Comparison of ENCODE assay signal across 8 cellular contexts in genomic region chr14:73728106-73729014, GRCh38. TPM values are rescaled to one million over a fixed set of nuclear protein-coding genes. Genes with fewer than 3 reads are reported as not detected.
DNase-seq lines count a peak whose midpoint lies in the region; ATAC-seq lines count a peak whose summit lies in the region.

No MANE protein-coding gene starts in this region.

- no peak overlapping the region for H3K4me3 Mint-ChIP-seq in activated CD4-positive, alpha-beta memory T cell treated with anti-CD3 and anti-CD28 coated beads for 36 hours

- H3K36me3 Mint-ChIP-seq in activated CD4-positive, alpha-beta memory T cell treated with anti-CD3 and anti-CD28 coated beads for 36 hours, result peaks cover 60% of the 10 kb centered on the region

- H3K27me3 Mint-ChIP-seq in activated CD4-positive, alpha-beta memory T cell treated with anti-CD3 and anti-CD28 coated beads for 36 hours, result no peaks in the 10 kb centered on the region

- peak; percentile 86 for DNase-seq in DMS153 treated with DMSO at 0.1 percent for 48 hours (lab: John Stamatoyannopoulos, UW; ENCODE audit: unreplicated experiment)
- peak; percentile 86 for DNase-seq in NCI-H82 treated with DMSO at 0.1 percent for 48 hours (lab: John Stamatoyannopoulos, UW; ENCODE audit: unreplicated experiment)
- peak; percentile 90 for DNase-seq in activated CD4-positive, alpha-beta memory T cell treated with anti-CD3 and anti-CD28 coated beads for 36 hours
- DNase-seq in ecto neural progenitor cell (ENCODE audit: low spot score), result peak; percentile 89
- peak; percentile 84 to 89 for DNase-seq in lung microvascular endothelial cell (ENCODE audit: low read depth in 2 of 2)
- DNase-seq in stimulated activated CD4-positive, alpha-beta T cell treated with anti-CD3 and anti-CD28 coated beads, TNF-alpha, amount 100 ng/mL, for 48 hours (ENCODE audit: low read depth in 3 of 3), result peak; percentile 63 to 93 (median 84)

- H3K9me3 Mint-ChIP-seq in activated CD4-positive, alpha-beta memory T cell treated with anti-CD3 and anti-CD28 coated beads for 36 hours, result no peaks in the 10 kb centered on the region

- intact Hi-C loops in activated CD4-positive, alpha-beta memory T cell treated with anti-CD3 and anti-CD28 coated beads for 36 hours (cut with micrococcal nuclease), result loop anchor here (1.0 kb wide), 2 partner anchors 30 to 97 kb away; no protein-coding TSS in a partner anchor

- ATAC-seq in HG02798 (IDR thresholded peaks at IDR 0.05; ENCODE audit: poor library complexity, unreplicated experiment) (peak; percentile 59), GM18520 (IDR thresholded peaks at IDR 0.05; ENCODE audit: unreplicated experiment) (no peak)

- POLR2A ChIA-PET in activated CD4-positive, alpha-beta memory T cell treated with anti-CD3 and anti-CD28 coated beads for 36 hours (lab: Charles Lee), result interaction anchor here (0.6 to 2.4 kb wide), 5 partner anchors 10 to 123 kb away, joined by 3 to 13 read pairs (median 3); partner anchors contain the start of gene PTGR2

- peaks cover 39% of the 10 kb centered on the region for H3K4me1 Mint-ChIP-seq in activated CD4-positive, alpha-beta memory T cell treated with anti-CD3 and anti-CD28 coated beads for 36 hours (ENCODE audit: low read depth)

- CTCF ChIA-PET in activated CD4-positive, alpha-beta memory T cell treated with anti-CD3 and anti-CD28 coated beads for 36 hours (lab: Charles Lee), result interaction anchor here (0.6 to 9.4 kb wide), 42 partner anchors 8 to 592 kb away, joined by 3 to 181 read pairs (median 6); partner anchors contain the start of gene ZNF410

- peak overlapping the region; percentile 78 for H3K27ac Mint-ChIP-seq in activated CD4-positive, alpha-beta memory T cell treated with anti-CD3 and anti-CD28 coated beads for 36 hours

RNA-seq across cellular contexts. Expression of gene PNMA1, which starts 14.2 kb away (rescaled TPM):
- 10 to 100 TPM; 28.2 to 28.3 TPM for total RNA-seq in activated CD4-positive, alpha-beta memory T cell treated with anti-CD3 and anti-CD28 coated beads for 36 hours
- 11.3 and 15.1 TPM in 2 replicates for total RNA-seq in lung microvascular endothelial cell
